ENCODE assay signal across 19 cellular contexts in the genomic region with DNA sequence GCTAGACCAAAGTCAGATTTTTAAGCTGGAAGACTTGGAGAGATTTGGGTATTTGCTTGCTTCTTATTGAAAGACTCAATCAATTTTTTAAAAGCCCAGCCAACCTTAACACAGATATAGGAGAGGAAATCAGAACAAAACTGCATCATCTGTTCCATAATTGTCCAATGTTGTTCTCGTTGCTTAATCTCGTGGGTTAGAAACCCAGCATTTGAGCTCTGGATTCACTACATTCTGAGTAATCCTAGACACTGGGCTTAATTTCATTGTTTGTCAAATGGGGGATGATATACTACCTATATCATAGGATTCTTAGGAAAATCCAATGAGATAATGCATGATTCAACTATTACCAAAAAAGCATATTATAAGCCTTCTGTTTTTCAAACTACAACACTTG. TPM values are rescaled to one million over a fixed set of nuclear protein-coding genes. Genes with fewer than 3 reads are reported as not detected.
DNase-seq lines count a peak whose midpoint lies in the region; ATAC-seq and TF ChIP-seq lines count a peak whose summit lies in the region.
"Had no signal": no experiment of that assay in that cellular context is flagged by ENCODE, and none has a peak within 500 bp of the region (broad histone marks: within the 10 kb centered on the region; RNA-seq: fewer than 3 reads in every experiment).

No MANE protein-coding gene starts in this region.

- no peak for DNase-seq in heart left ventricle
- DNase-seq in cardiac septum (ENCODE audit: low spot score): no peak
- peak; percentile 66 for DNase-seq in fibroblast of the aortic adventitia (ENCODE audit: low read depth)
- DNase-seq in uterus: no peak
- no peak for DNase-seq in NOMO-1 (lab: John Stamatoyannopoulos, UW; ENCODE audit: unreplicated experiment in 2 of 2)
- DNase-seq in NCI-H2227 treated with DMSO at 0.1 percent for 48 hours (lab: John Stamatoyannopoulos, UW): no peak
- DNase-seq: activated naive CD8-positive, alpha-beta T cell treated with anti-CD3 and anti-CD28 coated beads, Interleukin-2, amount 50 U/mL, for 24 hours; effector memory CD8-positive, alpha-beta T cell; foreskin keratinocyte; GF-D8; GOT3; MV-4-11; naive thymus-derived CD8-positive, alpha-beta T cell; NCI-H2029 treated with DMSO at 0.1 percent for 48 hours; NCI-H510A treated with DMSO at 0.1 percent for 48 hours; substantia nigra had no signal

- H3K27me3 ChIP-seq in heart left ventricle (no peaks in the 10 kb centered on the region), rectal smooth muscle tissue (ENCODE audit: control insufficient read depth, insufficient read depth, low read length) (no peaks in the 10 kb centered on the region), uterus (no peaks in the 10 kb centered on the region)
- H3K27me3 ChIP-seq: foreskin keratinocyte had no signal

- H3K36me3 ChIP-seq in heart left ventricle (peaks cover 0 to 8% (median 0%) of the 10 kb centered on the region in 9 donors), rectal smooth muscle tissue (ENCODE audit: control insufficient read depth, insufficient read depth, low read length) (no peaks in the 10 kb centered on the region), uterus (no peaks in the 10 kb centered on the region)

- H3K4me3 ChIP-seq in heart left ventricle (peak overlapping the region in 3 of 12 donors; percentile 5 to 18 (median 13)), fibroblast of the aortic adventitia (ENCODE audit: low read depth, low read length) (peak overlapping the region; percentile 2), rectal smooth muscle tissue (ENCODE audit: low read length) (no peak overlapping the region), uterus (no peak overlapping the region)

- ATAC-seq in heart left ventricle (no peak), HG03457 (IDR thresholded peaks at IDR 0.05; ENCODE audit: unreplicated experiment) (no peak)
- ATAC-seq: activated naive CD8-positive, alpha-beta T cell treated with anti-CD3 and anti-CD28 coated beads, Interleukin-2, amount 50 U/mL, for 24 hours; effector memory CD8-positive, alpha-beta T cell; foreskin keratinocyte; naive thymus-derived CD8-positive, alpha-beta T cell had no signal

- H3K9me3 ChIP-seq in heart left ventricle (no peaks in the 10 kb centered on the region), uterus (no peaks in the 10 kb centered on the region)

- TF ChIP-seq CTCF in heart left ventricle (IDR thresholded peaks at IDR 0.05): no peak
- no peak for TF ChIP-seq CTCF in fibroblast of the aortic adventitia (IDR thresholded peaks at IDR 0.05; ENCODE audit: insufficient read depth, low read length)
- no peak for TF ChIP-seq CTCF in uterus (IDR thresholded peaks at IDR 0.05)

- H3K27ac ChIP-seq in heart left ventricle (peak overlapping the region; percentile 51 to 91 (median 81)), rectal smooth muscle tissue (ENCODE audit: low read depth, low read length) (peak overlapping the region; percentile 98), uterus (peak overlapping the region; percentile 85 to 97)
- H3K27ac ChIP-seq: C4-2B, foreskin keratinocyte had no signal

- intact Hi-C loops in heart left ventricle (cut with DNase I) (loop anchor here in 3 of 10 donors (5.0 to 10.0 kb wide), 4 partner anchors 36 to 56 kb away; no protein-coding TSS in a partner anchor), cardiac septum (cut with DNase I) (no loop called here), uterus (cut with DNase I; ENCODE audit: low total_unique reads) (no loop called here)

- H3K4me1 ChIP-seq in heart left ventricle: peaks cover 0 to 97% (median 50%) of the 10 kb centered on the region in 12 donors
- H3K4me1 ChIP-seq in rectal smooth muscle tissue (ENCODE audit: control insufficient read depth, insufficient read depth, low read length): peaks cover 55% of the 10 kb centered on the region
- peaks cover 0 to 8% of the 10 kb centered on the region in 2 donors for H3K4me1 ChIP-seq in uterus
- H3K4me1 ChIP-seq: foreskin keratinocyte had no signal

- WGBS in heart left ventricle, 4 donors: 27 to 54% (median 46%) methylated on average over 2 of the region's 2 CpGs

- H3K9ac ChIP-seq in rectal smooth muscle tissue (ENCODE audit: low read length): no peak overlapping the region

- no peak for TF ChIP-seq POLR2A in heart left ventricle (IDR thresholded peaks at IDR 0.05)
- no peak for TF ChIP-seq POLR2A in uterus (IDR thresholded peaks at IDR 0.05)

RNA-seq across cellular contexts. Expression of a gene that starts 48.9 kb away (rescaled TPM):
- total RNA-seq in heart left ventricle (100 to 1,000 TPM in 8 of 9 donors, 10 to 100 TPM in 1; 89.6 to 186 (median 130) TPM), cardiac septum (237 TPM), fibroblast of the aortic adventitia (ENCODE audit: low replicate concordance) (201 and 686 TPM in 2 replicates), uterus (1,000 to 10,000 TPM in 1 of 4 donors, 100 to 1,000 TPM in 3; 351 to 1,046 (median 551) TPM)
- 100 to 1,000 TPM in 1 of 2 donors, 10 to 100 TPM in 1; 95.1 to 104 TPM for polyA plus RNA-seq in heart left ventricle
- total RNA-seq: naive thymus-derived CD8-positive, alpha-beta T cell had no signal
- polyA plus RNA-seq: naive thymus-derived CD8-positive, alpha-beta T cell had no signal
